Comparison of ENCODE assay signal across 1 cellular context in genomic region chr18:80147418-80148315, GRCh38.
TF ChIP-seq lines count a peak whose summit lies in the region.

No MANE protein-coding gene starts in this region.

TF ChIP-seq in SK-N-SH, 30 proteins besides CTCF, POLR2A, EP300 and RAD21 (continued from another document):
- no peak for TF ChIP-seq REST (IDR thresholded peaks at IDR 0.05; ENCODE audit: low read depth, low read length)
- TF ChIP-seq MXI1 (IDR thresholded peaks at IDR 0.05; ENCODE audit: low read depth, low read length) = peak; percentile 88
- peak; percentile 91 for TF ChIP-seq PBX3 (IDR thresholded peaks at IDR 0.05)
- no peak for TF ChIP-seq POLR2AphosphoS5 (IDR thresholded peaks at IDR 0.05; ENCODE audit: low read depth, low read length)
- TF ChIP-seq GABPA (IDR thresholded peaks at IDR 0.05; ENCODE audit: low read depth) = peak; percentile 75
- TF ChIP-seq JUND (IDR thresholded peaks at IDR 0.05) = no peak
- TF ChIP-seq MAX (IDR thresholded peaks at IDR 0.05; ENCODE audit: low read depth) = no peak
- TF ChIP-seq RFX5 (IDR thresholded peaks at IDR 0.05; ENCODE audit: low read length) = no peak
- no peak for TF ChIP-seq FOSL2 (IDR thresholded peaks at IDR 0.05; ENCODE audit: borderline replicate concordance, low read depth)
- no peak for TF ChIP-seq TAF1 (IDR thresholded peaks at IDR 0.05; ENCODE audit: borderline replicate concordance, low read depth, low read length)
- no peak for TF ChIP-seq EZH2phosphoT487 (IDR thresholded peaks at IDR 0.05; ENCODE audit: borderline replicate concordance, low read depth)
- TF ChIP-seq FOXM1 (IDR thresholded peaks at IDR 0.05; ENCODE audit: low read depth) = no peak
- TF ChIP-seq RXRA (IDR thresholded peaks at IDR 0.05; ENCODE audit: borderline replicate concordance, low read depth) = no peak
